1 cellular context compared by ENCODE assay signal in genomic region chr2:27118525-27119329, GRCh38.
TF ChIP-seq lines count a peak whose summit lies in the region.

CGREF1 (minus strand) TSS chr2:27119128; CDS start chr2:27104366, 14,762 bp downstream.

TF ChIP-seq in IMR-90, 13 proteins besides CTCF, POLR2A, EP300 and RAD21:
- TF ChIP-seq USF2 (IDR thresholded peaks at IDR 0.05; ENCODE audit: low read depth, low read length) (no peak), RCOR1 (IDR thresholded peaks at IDR 0.05; ENCODE audit: insufficient replicate concordance, low read length) (no peak), RFX5 (IDR thresholded peaks at IDR 0.05; ENCODE audit: low read depth, low read length) (no peak), NFE2L2 (IDR thresholded peaks at IDR 0.05; ENCODE audit: low read depth, low read length) (no peak), MXI1 (IDR thresholded peaks at IDR 0.05; ENCODE audit: borderline replicate concordance, low read depth, low read length) (no peak), ELK1 (IDR thresholded peaks at IDR 0.05; ENCODE audit: borderline replicate concordance, low read depth, low read length) (no peak), BHLHE40 (IDR thresholded peaks at IDR 0.05; ENCODE audit: low read depth, low read length) (no peak), MAZ (IDR thresholded peaks at IDR 0.05; ENCODE audit: borderline replicate concordance, low read depth, low read length) (no peak), FOS (IDR thresholded peaks at IDR 0.05; ENCODE audit: low read depth, low read length) (no peak), SMC3 (IDR thresholded peaks at IDR 0.05; ENCODE audit: low read depth, low read length) (no peak)
